ENCODE assay signal across 13 cellular contexts in genomic region chr5:181235323-181235688, GRCh38. TPM values are rescaled to one million over a fixed set of nuclear protein-coding genes. Genes with fewer than 3 reads are reported as not detected.
A peak's percentile ranks its signal among the peaks of the same experiment; 100 is the strongest.
DNase-seq lines count a peak whose midpoint lies in the region; ATAC-seq, FAIRE-seq and TF ChIP-seq lines count a peak whose summit lies in the region.
"Had no signal": no experiment of that assay in that cellular context is flagged by ENCODE, and none has a peak within 500 bp of the region (broad histone marks: within the 10 kb centered on the region; RNA-seq: fewer than 3 reads in every experiment).

No MANE protein-coding gene starts in this region.

- no peak for ATAC-seq in GM18873 (IDR thresholded peaks at IDR 0.05; ENCODE audit: low FRiP score, unreplicated experiment)
- no peak for ATAC-seq in GM21737 (IDR thresholded peaks at IDR 0.05; ENCODE audit: unreplicated experiment)

- H4K20me1 ChIP-seq in Karpas-422 (ENCODE audit: insufficient read depth, low read depth, low read length) = peaks cover 21% of the 10 kb centered on the region; the same call in 1 of the 2 replicates
- peaks cover 77% of the 10 kb centered on the region for H4K20me1 ChIP-seq in astrocyte (ENCODE audit: insufficient read depth, low read length)

- no peak overlapping the region for H3K4me3 ChIP-seq in Karpas-422 (ENCODE audit: low read length)
- H3K4me3 ChIP-seq in astrocyte (ENCODE audit: insufficient read depth, low read depth, low read length) = no peak overlapping the region
- H3K4me3 ChIP-seq: hepatocyte, sigmoid colon had no signal

- no peaks in the 10 kb centered on the region for H3K27me3 Mint-ChIP-seq in astrocyte (ENCODE audit: low read depth, unreplicated experiment)
- no peaks in the 10 kb centered on the region for H3K27me3 Mint-ChIP-seq in osteocyte (ENCODE audit: unreplicated experiment)

- H3K4me1 ChIP-seq in Karpas-422 (ENCODE audit: low read length) = no peaks in the 10 kb centered on the region
- peaks cover 10% of the 10 kb centered on the region for H3K4me1 ChIP-seq in astrocyte (ENCODE audit: insufficient read depth, low read length)

- H3K36me3 Mint-ChIP-seq in astrocyte (ENCODE audit: low read depth, unreplicated experiment) (peaks cover 36% of the 10 kb centered on the region), osteocyte (ENCODE audit: unreplicated experiment) (peaks cover 44% of the 10 kb centered on the region)

- TF ChIP-seq CTCF in astrocyte (IDR thresholded peaks at IDR 0.05; ENCODE audit: insufficient read depth, low read depth, low read length) (no peak), osteocyte (IDR thresholded peaks at IDR 0.05) (no peak)

- H3K4me2 ChIP-seq in Karpas-422 (ENCODE audit: low read depth, low read length, poor library complexity, severe bottlenecking) (no peak overlapping the region), astrocyte (ENCODE audit: low read length) (no peak overlapping the region)
- H3K4me2 ChIP-seq: hepatocyte had no signal

- no peak overlapping the region for H2AFZ ChIP-seq in Karpas-422 (ENCODE audit: low read length)
- H2AFZ ChIP-seq in astrocyte (ENCODE audit: low read depth, low read length) = no peak overlapping the region
- H2AFZ ChIP-seq: hepatocyte had no signal

- H3K4me3 Mint-ChIP-seq in astrocyte (ENCODE audit: unreplicated experiment) = peak overlapping the region; percentile 45
- no peak overlapping the region for H3K4me3 Mint-ChIP-seq in osteocyte (ENCODE audit: unreplicated experiment)

- no peaks in the 10 kb centered on the region for H3K9me2 ChIP-seq in Karpas-422 (replicated peaks; ENCODE audit: insufficient read depth, low read length)

- H3K79me2 ChIP-seq in Karpas-422 (ENCODE audit: low read length) (no peaks in the 10 kb centered on the region), astrocyte (ENCODE audit: insufficient read depth, low read length) (peaks cover 35% of the 10 kb centered on the region)

- no peaks in the 10 kb centered on the region for H3K9me3 Mint-ChIP-seq in astrocyte (ENCODE audit: unreplicated experiment)
- H3K9me3 Mint-ChIP-seq in osteocyte (ENCODE audit: unreplicated experiment) = no peaks in the 10 kb centered on the region

- H3K27ac ChIP-seq in Karpas-422 (ENCODE audit: low read length) (no peak overlapping the region), astrocyte (ENCODE audit: low read depth, low read length) (no peak overlapping the region)
- H3K27ac ChIP-seq: hepatocyte, sigmoid colon had no signal

- peak; percentile 31 for DNase-seq in ELF-1 (ENCODE audit: low read depth, low spot score)
- peak; percentile 61 for DNase-seq in Karpas-422
- no peak for DNase-seq in astrocyte (ENCODE audit: low read depth)
- DNase-seq in osteocyte (ENCODE audit: extremely low spot score, unreplicated experiment) = no peak
- no peak for DNase-seq in stimulated activated CD4-positive, alpha-beta T cell treated with anti-CD3 and anti-CD28 coated beads, Interleukin-15, amount 100 ng/mL, for 24 hours
- DNase-seq: activated CD4-positive, alpha-beta T cell treated with anti-CD3 and anti-CD28 coated beads for 48 hours; EL; NCI-H345; SHP77; sigmoid colon had no signal

- no peaks in the 10 kb centered on the region for H3K9me3 ChIP-seq in Karpas-422 (ENCODE audit: low read length)
- H3K9me3 ChIP-seq in astrocyte (ENCODE audit: insufficient read depth, low read depth, low read length) = no peaks in the 10 kb centered on the region
- H3K9me3 ChIP-seq: sigmoid colon had no signal

- H3K27ac Mint-ChIP-seq in astrocyte (ENCODE audit: unreplicated experiment) (peak overlapping the region; percentile 72), osteocyte (ENCODE audit: unreplicated experiment) (peak overlapping the region; percentile 7)

- no peak for FAIRE-seq in astrocyte (lab: Jason Lieb, UNC)

- H3K27me3 ChIP-seq in Karpas-422 (ENCODE audit: low read length) (no peaks in the 10 kb centered on the region), astrocyte (ENCODE audit: insufficient read depth, low read length) (no peaks in the 10 kb centered on the region)
- H3K27me3 ChIP-seq: hepatocyte, sigmoid colon had no signal

- no peak overlapping the region for H3K9ac ChIP-seq in Karpas-422 (ENCODE audit: low read length)
- no peak overlapping the region for H3K9ac ChIP-seq in astrocyte (ENCODE audit: low read length)

- peaks cover 16% of the 10 kb centered on the region for H3K4me1 Mint-ChIP-seq in astrocyte (ENCODE audit: low read depth, unreplicated experiment)
- H3K4me1 Mint-ChIP-seq in osteocyte (ENCODE audit: unreplicated experiment) = peaks cover 11% of the 10 kb centered on the region

- H3K36me3 ChIP-seq in Karpas-422 (ENCODE audit: insufficient read depth, low read length) = peaks cover 37% of the 10 kb centered on the region
- peaks cover 58% of the 10 kb centered on the region for H3K36me3 ChIP-seq in astrocyte (ENCODE audit: insufficient read depth, low read length)

RNA-seq across cellular contexts. Expression of gene RACK1, which starts 8.4 kb away (rescaled TPM):
- 7,026 and 7,196 TPM in 2 replicates for total RNA-seq in Karpas-422 (2014; rRNA removed; shearing (Covaris generic); ENCODE audit: low replicate concordance)
- 1,553 and 1,656 TPM in 2 replicates for total RNA-seq in astrocyte
- 1,869 and 1,921 TPM in 2 replicates for total RNA-seq in osteocyte

RNA-seq across cellular contexts. Expression of gene TRIM41, which starts 12.2 kb away (rescaled TPM):
- total RNA-seq in Karpas-422 (2014; rRNA removed; shearing (Covaris generic); ENCODE audit: low replicate concordance) = 23.6 and 46.2 TPM in 2 replicates
- total RNA-seq in astrocyte (20.9 and 21.8 TPM in 2 replicates), osteocyte (25.2 and 27.1 TPM in 2 replicates)

RNA-seq across cellular contexts. Expression of gene TRIM52, which starts 25.6 kb away (rescaled TPM):
- 18.7 and 21.8 TPM in 2 replicates for total RNA-seq in Karpas-422 (2014; rRNA removed; shearing (Covaris generic); ENCODE audit: low replicate concordance)
- total RNA-seq in astrocyte = 6.5 and 7.3 TPM in 2 replicates
- total RNA-seq in osteocyte = 12.8 and 13.7 TPM in 2 replicates

RNA-seq across cellular contexts. Expression of gene TRIM7, which starts 30.3 kb away (rescaled TPM):
- 2.0 TPM in 1 of 2 replicates, not detected in the other for total RNA-seq in Karpas-422 (2014; rRNA removed; shearing (Covaris generic); ENCODE audit: low replicate concordance)
- total RNA-seq in astrocyte = 0.22 and 0.27 TPM in 2 replicates
- 3.8 and 4.0 TPM in 2 replicates for total RNA-seq in osteocyte
- total RNA-seq: hepatocyte had no signal

Comparison
In these comparisons a context has a peak if more than half of its experiments do, and no peak if none do; other contexts are left out.
1. DNase-seq: peak in ELF-1 (single experiment) and Karpas-422 (single experiment); none in astrocyte (single experiment), osteocyte (single experiment) and stimulated activated CD4-positive, alpha-beta T cell treated with anti-CD3 and anti-CD28 coated beads, Interleukin-15, amount 100 ng/mL, for 24 hours (single experiment).